ENCODE assay signal across 21 cellular contexts in genomic region chr5:1570975-1571374, GRCh38. TPM values are rescaled to one million over a fixed set of nuclear protein-coding genes. Genes with fewer than 3 reads are reported as not detected.
A peak's percentile ranks its signal among the peaks of the same experiment; 100 is the strongest.
DNase-seq lines count a peak whose midpoint lies in the region; ATAC-seq and TF ChIP-seq lines count a peak whose summit lies in the region.
"Had no signal": no experiment of that assay in that cellular context is flagged by ENCODE, and none has a peak within 500 bp of the region (broad histone marks: within the 10 kb centered on the region; RNA-seq: fewer than 3 reads in every experiment).

No MANE protein-coding gene starts in this region.

- H3K4me1 ChIP-seq in transverse colon: peaks cover 0 to 11% (median 8%) of the 10 kb centered on the region in 4 donors
- H3K4me1 ChIP-seq in stomach: peaks cover 0 to 24% (median 13%) of the 10 kb centered on the region in 4 donors

- no peaks in the 10 kb centered on the region for H3K27me3 Mint-ChIP-seq in activated naive CD8-positive, alpha-beta T cell treated with anti-CD3 and anti-CD28 coated beads for 36 hours
- H3K27me3 Mint-ChIP-seq in activated naive CD8-positive, alpha-beta T cell treated with anti-CD3 and anti-CD28 coated beads, Interleukin-2, amount 50 U/mL, for 24 hours: no peaks in the 10 kb centered on the region
- H3K27me3 Mint-ChIP-seq in central memory CD8-positive, alpha-beta T cell: no peaks in the 10 kb centered on the region
- H3K27me3 Mint-ChIP-seq in memory B cell (no peaks in the 10 kb centered on the region), endothelial cell (ENCODE audit: unreplicated experiment) (peaks cover 3% of the 10 kb centered on the region)

- peaks cover 8% of the 10 kb centered on the region for H3K9me3 Mint-ChIP-seq in activated naive CD8-positive, alpha-beta T cell treated with anti-CD3 and anti-CD28 coated beads for 36 hours
- H3K9me3 Mint-ChIP-seq in activated naive CD8-positive, alpha-beta T cell treated with anti-CD3 and anti-CD28 coated beads, Interleukin-2, amount 50 U/mL, for 24 hours: peaks cover 4% of the 10 kb centered on the region
- no peaks in the 10 kb centered on the region for H3K9me3 Mint-ChIP-seq in central memory CD8-positive, alpha-beta T cell
- H3K9me3 Mint-ChIP-seq in memory B cell: peaks cover 3% of the 10 kb centered on the region
- H3K9me3 Mint-ChIP-seq in endothelial cell (ENCODE audit: unreplicated experiment): no peaks in the 10 kb centered on the region

- H3K4me3 ChIP-seq in transverse colon: no peak overlapping the region
- H3K4me3 ChIP-seq in stomach: no peak overlapping the region
- H3K4me3 ChIP-seq: MG63 had no signal

- H3K36me3 ChIP-seq in transverse colon (no peaks in the 10 kb centered on the region), stomach (peaks cover 3 to 31% (median 27%) of the 10 kb centered on the region in 4 donors)
- H3K36me3 ChIP-seq: MG63 had no signal

- no peak for ATAC-seq in activated naive CD8-positive, alpha-beta T cell treated with anti-CD3 and anti-CD28 coated beads, Interleukin-2, amount 50 U/mL, for 24 hours
- no peak for ATAC-seq in central memory CD8-positive, alpha-beta T cell (replicated peaks; ENCODE audit: extremely low read depth, poor library complexity, severe bottlenecking)
- ATAC-seq in memory B cell (ENCODE audit: low read depth): no peak

- intact Hi-C loops in transverse colon (cut with DNase I; ENCODE audit: low total_unique reads) (no loop called here), stomach (cut with DNase I; ENCODE audit: low total_unique reads) (no loop called here)

- in situ Hi-C loops in transverse colon (cut with MboI; ENCODE audit: low pct_ligation_motif_present in 1 of 4, low pct_unique_long_range_greater_than_20kb in 1 of 4, low sequenced_read_pairs in 3 of 4): no loop called here

- no peak overlapping the region for H3K4me3 Mint-ChIP-seq in activated naive CD8-positive, alpha-beta T cell treated with anti-CD3 and anti-CD28 coated beads for 36 hours
- no peak overlapping the region for H3K4me3 Mint-ChIP-seq in activated naive CD8-positive, alpha-beta T cell treated with anti-CD3 and anti-CD28 coated beads, Interleukin-2, amount 50 U/mL, for 24 hours
- H3K4me3 Mint-ChIP-seq in central memory CD8-positive, alpha-beta T cell: no peak overlapping the region
- no peak overlapping the region for H3K4me3 Mint-ChIP-seq in memory B cell
- no peak overlapping the region for H3K4me3 Mint-ChIP-seq in endothelial cell (ENCODE audit: unreplicated experiment)

- 95% methylated on average over 10 of the region's 10 CpGs; no CpG with 5 or more reads in 1 of the 2 donors for WGBS in transverse colon (ENCODE audit: low coverage in 1 of 2), 2 donors
- 97 to 99% (median 98%) methylated on average over 9 to 10 of the region's 10 CpGs for WGBS in stomach, 5 donors

- peak overlapping the region; percentile 38 for H3K27ac Mint-ChIP-seq in activated naive CD8-positive, alpha-beta T cell treated with anti-CD3 and anti-CD28 coated beads for 36 hours
- no peak overlapping the region for H3K27ac Mint-ChIP-seq in activated naive CD8-positive, alpha-beta T cell treated with anti-CD3 and anti-CD28 coated beads, Interleukin-2, amount 50 U/mL, for 24 hours
- H3K27ac Mint-ChIP-seq in central memory CD8-positive, alpha-beta T cell (ENCODE audit: low read depth): peak overlapping the region; percentile 22
- peak overlapping the region; percentile 75 for H3K27ac Mint-ChIP-seq in memory B cell
- H3K27ac Mint-ChIP-seq in endothelial cell (ENCODE audit: unreplicated experiment): no peak overlapping the region

- H3K4me1 Mint-ChIP-seq in activated naive CD8-positive, alpha-beta T cell treated with anti-CD3 and anti-CD28 coated beads for 36 hours: peaks cover 3% of the 10 kb centered on the region
- no peaks in the 10 kb centered on the region for H3K4me1 Mint-ChIP-seq in activated naive CD8-positive, alpha-beta T cell treated with anti-CD3 and anti-CD28 coated beads, Interleukin-2, amount 50 U/mL, for 24 hours
- H3K4me1 Mint-ChIP-seq in central memory CD8-positive, alpha-beta T cell: no peaks in the 10 kb centered on the region
- H3K4me1 Mint-ChIP-seq in memory B cell (peaks cover 3% of the 10 kb centered on the region), endothelial cell (ENCODE audit: unreplicated experiment) (no peaks in the 10 kb centered on the region)

- peaks cover 30% of the 10 kb centered on the region for H3K36me3 Mint-ChIP-seq in activated naive CD8-positive, alpha-beta T cell treated with anti-CD3 and anti-CD28 coated beads for 36 hours
- H3K36me3 Mint-ChIP-seq in activated naive CD8-positive, alpha-beta T cell treated with anti-CD3 and anti-CD28 coated beads, Interleukin-2, amount 50 U/mL, for 24 hours (ENCODE audit: low read depth): peaks cover 39% of the 10 kb centered on the region
- peaks cover 6% of the 10 kb centered on the region for H3K36me3 Mint-ChIP-seq in central memory CD8-positive, alpha-beta T cell (ENCODE audit: insufficient read depth)
- peaks cover 25% of the 10 kb centered on the region for H3K36me3 Mint-ChIP-seq in memory B cell
- peaks cover 32% of the 10 kb centered on the region for H3K36me3 Mint-ChIP-seq in endothelial cell (ENCODE audit: low read depth, unreplicated experiment)

- peak overlapping the region in 2 of 4 donors; percentile 29 to 69 for H3K27ac ChIP-seq in transverse colon
- no peak overlapping the region for H3K27ac ChIP-seq in stomach

- H3K9me3 ChIP-seq in transverse colon: no peaks in the 10 kb centered on the region
- H3K9me3 ChIP-seq in stomach: no peaks in the 10 kb centered on the region
- H3K9me3 ChIP-seq: MG63 had no signal

- H3K27me3 ChIP-seq in transverse colon (no peaks in the 10 kb centered on the region), stomach (no peaks in the 10 kb centered on the region)
- H3K27me3 ChIP-seq: MG63 had no signal

- no peak for DNase-seq in activated naive CD8-positive, alpha-beta T cell treated with anti-CD3 and anti-CD28 coated beads for 36 hours
- DNase-seq in activated naive CD8-positive, alpha-beta T cell treated with anti-CD3 and anti-CD28 coated beads, Interleukin-2, amount 50 U/mL, for 24 hours: no peak
- DNase-seq in central memory CD8-positive, alpha-beta T cell (ENCODE audit: low spot score in 2 of 2): no peak
- DNase-seq in memory B cell (ENCODE audit: low spot score in 2 of 2): no peak
- DNase-seq in transverse colon: peak; percentile 57
- no peak for DNase-seq in endothelial cell (ENCODE audit: low spot score)
- no peak for DNase-seq in 8988T
- no peak for DNase-seq in stomach
- DNase-seq: C1 segment of cervical spinal cord, H7, Kasumi-1, MG63, NCI-H1092, NCI-H1436 treated with DMSO at 0.1 percent for 48 hours, NCI-H2081, NCI-H2171 treated with DMSO at 0.1 percent for 48 hours, NCI-H446, NCI-H526 treated with DMSO at 0.1 percent for 48 hours, OCI-M1, RPMI8226, SIG-M5 had no signal

- TF ChIP-seq POLR2A in transverse colon (IDR thresholded peaks at IDR 0.05): no peak
- no peak for TF ChIP-seq POLR2A in stomach (IDR thresholded peaks at IDR 0.05)

- TF ChIP-seq EP300 in transverse colon (IDR thresholded peaks at IDR 0.05; ENCODE audit: low read depth) (no peak), stomach (IDR thresholded peaks at IDR 0.05) (no peak)

- TF ChIP-seq CTCF in transverse colon (IDR thresholded peaks at IDR 0.05) (no peak), endothelial cell (IDR thresholded peaks at IDR 0.05; ENCODE audit: unreplicated experiment) (no peak), stomach (IDR thresholded peaks at IDR 0.05) (no peak)

RNA-seq across cellular contexts. Expression of gene LPCAT1, which starts 47.2 kb away (rescaled TPM):
- total RNA-seq in activated naive CD8-positive, alpha-beta T cell treated with anti-CD3 and anti-CD28 coated beads for 36 hours: 10 to 100 TPM; 49.4 to 49.6 TPM
- total RNA-seq in transverse colon (10 to 100 TPM in 3 of 4 donors, 1 to 10 TPM in 1; 10.0 to 50.5 (median 21.0) TPM), endothelial cell (ENCODE audit: unreplicated experiment) (81.3 TPM), stomach (100 to 1,000 TPM in 1 of 5 donors, 10 to 100 TPM in 4; 13.4 to 229 (median 17.4) TPM)
- polyA plus RNA-seq in stomach: 10 to 100 TPM in 2 of 3 donors, 1 to 10 TPM in 1; 5.2 to 11.8 (median 11.6) TPM

Comparison
In these comparisons a context has a peak if more than half of its experiments do, and no peak if none do; other contexts are left out.
1. H3K27ac Mint-ChIP-seq: peak in activated naive CD8-positive, alpha-beta T cell treated with anti-CD3 and anti-CD28 coated beads for 36 hours (single experiment), central memory CD8-positive, alpha-beta T cell (single experiment) and memory B cell (single experiment); none in activated naive CD8-positive, alpha-beta T cell treated with anti-CD3 and anti-CD28 coated beads, Interleukin-2, amount 50 U/mL, for 24 hours (single experiment) and endothelial cell (single experiment).